1 cellular context compared by ENCODE assay signal in genomic region chr5:92951746-92952145, GRCh38.
TF ChIP-seq lines count a peak whose summit lies in the region.

No MANE protein-coding gene starts in this region.

TF ChIP-seq in HepG2, 621 proteins besides CTCF, POLR2A, EP300 and RAD21 (continued from another document):
- no peak for TF ChIP-seq ZNF101 (CRISPR knock-in tag; IDR thresholded peaks at IDR 0.05; ENCODE audit: borderline replicate concordance, low read depth)
- TF ChIP-seq AKNA (CRISPR knock-in tag; IDR thresholded peaks at IDR 0.05; ENCODE audit: borderline replicate concordance) = no peak
- TF ChIP-seq CENPT (CRISPR knock-in tag; IDR thresholded peaks at IDR 0.05; ENCODE audit: low read depth) = no peak
- TF ChIP-seq LBX2 (CRISPR knock-in tag; IDR thresholded peaks at IDR 0.05; ENCODE audit: borderline replicate concordance) = no peak
- TF ChIP-seq ETV5 (CRISPR knock-in tag; IDR thresholded peaks at IDR 0.05; ENCODE audit: borderline replicate concordance) = no peak
- peak; percentile 58; the same call in 1 of the 2 replicates for TF ChIP-seq ZNF337 (CRISPR knock-in tag; IDR thresholded peaks at IDR 0.05; ENCODE audit: borderline replicate concordance, low read depth)
- TF ChIP-seq ZNF10 (CRISPR knock-in tag; IDR thresholded peaks at IDR 0.05; ENCODE audit: borderline replicate concordance, low read depth) = no peak
- no peak for TF ChIP-seq SNRNP70 (IDR thresholded peaks at IDR 0.05; ENCODE audit: low read depth, low read length)
